In the genomic region with DNA sequence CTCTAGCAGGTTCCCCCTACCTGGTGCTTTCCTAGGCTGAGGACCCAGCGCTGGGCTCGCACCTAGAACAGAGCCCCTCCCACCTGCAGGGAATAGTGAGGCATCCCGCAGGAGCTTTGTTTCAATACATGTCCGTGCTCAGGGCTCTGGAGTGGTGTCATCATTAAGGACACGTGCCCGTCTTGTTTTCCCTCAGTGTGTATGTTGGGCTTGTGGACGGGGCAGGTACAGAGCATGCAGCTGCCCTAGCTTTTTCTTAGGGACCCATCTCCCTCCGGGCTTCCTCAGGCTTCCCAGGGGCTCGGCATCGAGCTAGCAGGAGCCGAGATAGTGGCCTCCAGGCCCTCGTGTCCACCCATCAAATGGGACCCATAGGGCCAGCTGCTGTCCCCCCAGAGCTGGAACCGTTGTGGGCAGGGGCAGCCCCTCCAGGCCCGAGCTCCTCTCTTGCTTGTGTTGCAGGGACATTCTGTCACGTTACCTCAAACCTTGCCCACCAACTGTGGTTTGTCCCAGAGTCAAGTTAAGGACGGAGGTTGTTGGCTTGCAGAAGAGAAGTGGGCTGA, we compare ENCODE assay signal across 13 cellular contexts. TPM values are rescaled to one million over a fixed set of nuclear protein-coding genes. Genes with fewer than 3 reads are reported as not detected.
DNase-seq lines count a peak whose midpoint lies in the region; ATAC-seq and TF ChIP-seq lines count a peak whose summit lies in the region.
"Had no signal": no experiment of that assay in that cellular context is flagged by ENCODE, and none has a peak within 500 bp of the region (broad histone marks: within the 10 kb centered on the region; RNA-seq: fewer than 3 reads in every experiment).

No MANE protein-coding gene starts in this region.

- in situ Hi-C loops in KBM-7 (cut with MboI; ENCODE audit: low pct_unique_long_range_greater_than_20kb, low sequenced_read_pairs) = no loop called here

- H3K36me3 ChIP-seq in SK-N-SH (replicated peaks in 1 of 2; ENCODE audit: control insufficient read depth in 1 of 2, insufficient read depth in 2 of 2, low read length in 1 of 2) (peaks cover 0 to 9% of the 10 kb centered on the region in 2 experiments), Karpas-422 (ENCODE audit: insufficient read depth, low read length) (0 out of 2 replicates have a peak, but pooled peaks cover 4% of the 10 kb centered on the region), fibroblast of lung (ENCODE audit: control insufficient read depth, insufficient read depth, low read length) (peaks cover 4% of the 10 kb centered on the region), skeletal muscle satellite cell (ENCODE audit: insufficient read depth, low read length) (no peaks in the 10 kb centered on the region)
- H3K36me3 ChIP-seq: prostate gland had no signal

- CTCF ChIA-PET in SK-N-SH (lab: Yijun Ruan, JAX) = interaction anchor here (1.0 to 7.0 kb wide), 4 partner anchors 11 to 34 kb away, joined by 3 to 51 read pairs (median 8); no protein-coding TSS in a partner anchor

- peaks cover 63% of the 10 kb centered on the region for H3K79me2 ChIP-seq in SK-N-SH (ENCODE audit: insufficient read depth)
- peaks cover 73% of the 10 kb centered on the region for H3K79me2 ChIP-seq in Karpas-422 (ENCODE audit: low read length)
- peaks cover 45% of the 10 kb centered on the region for H3K79me2 ChIP-seq in fibroblast of lung (ENCODE audit: control insufficient read depth, insufficient read depth, low read length)

- DNase-seq in SK-N-SH (no peak), Karpas-422 (no peak), fibroblast of lung (ENCODE audit: low read depth in 2 of 2) (no peak), KBM-7 (no peak)
- DNase-seq in activated CD4-positive, CD25-positive, alpha-beta regulatory T cell (lab: John Stamatoyannopoulos, UW) = no peak
- DNase-seq: 8988T; activated CD4-positive, CD25-positive, alpha-beta regulatory T cell treated with anti-CD3 and anti-CD28 coated beads, Interleukin-2, amount 50 U/mL, for 72 hours; activated T-cell treated with anti-CD3 and anti-CD28 coated beads, Interleukin-2, amount 50 U/mL, for 1 hour had no signal

- no peaks in the 10 kb centered on the region for H3K27me3 ChIP-seq in SK-N-SH (ENCODE audit: insufficient read depth)
- H3K27me3 ChIP-seq in Karpas-422 (ENCODE audit: low read length) = no peaks in the 10 kb centered on the region
- no peaks in the 10 kb centered on the region for H3K27me3 ChIP-seq in fibroblast of lung (ENCODE audit: control insufficient read depth, insufficient read depth, low read length)
- no peaks in the 10 kb centered on the region for H3K27me3 ChIP-seq in skeletal muscle satellite cell (ENCODE audit: control insufficient read depth, insufficient read depth, low read length)

- TF ChIP-seq RAD21 in SK-N-SH (IDR thresholded peaks at IDR 0.05; ENCODE audit: low read length) = no peak

- no peak overlapping the region for H3K4me3 ChIP-seq in SK-N-SH (ENCODE audit: low read depth in 2 of 2, low read length in 1 of 2)
- H3K4me3 ChIP-seq in Karpas-422 (ENCODE audit: low read length) = peak overlapping the region; percentile 27; the same call in 1 of the 2 replicates
- H3K4me3 ChIP-seq in fibroblast of lung (replicated peaks in 1 of 4; ENCODE audit: control extremely low read depth in 1 of 4, insufficient read depth in 1 of 4, low read depth in 3 of 4, low read length in 4 of 4) = no peak overlapping the region
- H3K4me3 ChIP-seq in skeletal muscle satellite cell (ENCODE audit: low read length) = no peak overlapping the region
- H3K4me3 ChIP-seq: mucosa of descending colon, prostate gland had no signal

- peaks cover 26 to 76% of the 10 kb centered on the region in 2 experiments; a peak in 3 of 4 replicates for H3K4me1 ChIP-seq in SK-N-SH (ENCODE audit: control insufficient read depth in 1 of 2, insufficient read depth in 2 of 2, low read depth in 1 of 2, low read length in 1 of 2)
- H3K4me1 ChIP-seq in Karpas-422 (ENCODE audit: low read length) = peaks cover 47% of the 10 kb centered on the region
- peaks cover 14% of the 10 kb centered on the region for H3K4me1 ChIP-seq in fibroblast of lung (ENCODE audit: control insufficient read depth, extremely low read depth, insufficient read depth, low read length)
- peaks cover 48% of the 10 kb centered on the region for H3K4me1 ChIP-seq in skeletal muscle satellite cell (ENCODE audit: control insufficient read depth, insufficient read depth, low read length)

- WGBS in SK-N-SH (ENCODE audit: low lambda C conversion rate) = 100% methylated on average over 3 of the region's 16 CpGs

- H3K27ac ChIP-seq in SK-N-SH (ENCODE audit: low read depth in 2 of 2, low read length in 1 of 2) (peak overlapping the region; percentile 45 to 93; a peak in 3 of 4 replicates), Karpas-422 (ENCODE audit: low read length) (peak overlapping the region; percentile 39), fibroblast of lung (ENCODE audit: insufficient read depth, low read length) (peak overlapping the region; percentile 67)

- no peak overlapping the region for H3K4me2 ChIP-seq in SK-N-SH
- H3K4me2 ChIP-seq in Karpas-422 (ENCODE audit: low read depth, low read length, poor library complexity, severe bottlenecking) = peak overlapping the region; percentile 86
- no peak overlapping the region for H3K4me2 ChIP-seq in fibroblast of lung (ENCODE audit: extremely low read depth, insufficient read depth, low read length)
- H3K4me2 ChIP-seq in skeletal muscle satellite cell (ENCODE audit: low read length) = peak overlapping the region; percentile 65

- H3K9me3 ChIP-seq in SK-N-SH = no peaks in the 10 kb centered on the region
- no peaks in the 10 kb centered on the region for H3K9me3 ChIP-seq in Karpas-422 (ENCODE audit: low read length)
- H3K9me3 ChIP-seq in fibroblast of lung (ENCODE audit: control insufficient read depth, insufficient read depth, low read depth, low read length) = no peaks in the 10 kb centered on the region
- no peaks in the 10 kb centered on the region for H3K9me3 ChIP-seq in skeletal muscle satellite cell (replicated peaks; ENCODE audit: low read length)
- H3K9me3 ChIP-seq: mucosa of descending colon, prostate gland had no signal

- TF ChIP-seq EP300 in SK-N-SH (IDR thresholded peaks at IDR 0.05; ENCODE audit: borderline replicate concordance in 1 of 2, low read depth in 1 of 2, low read length in 1 of 2) = no peak

- H3K9me2 ChIP-seq in SK-N-SH (no peaks in the 10 kb centered on the region), Karpas-422 (replicated peaks; ENCODE audit: insufficient read depth, low read length) (no peaks in the 10 kb centered on the region)

- H3F3A ChIP-seq in SK-N-SH (replicated peaks; ENCODE audit: insufficient read depth) = no peaks in the 10 kb centered on the region

- TF ChIP-seq CTCF in SK-N-SH (IDR thresholded peaks at IDR 0.05) (no peak), fibroblast of lung (conservative IDR thresholded peaks at IDR 0.05 in 1 of 2, IDR thresholded peaks at IDR 0.05 in 1 of 2; ENCODE audit: low read depth in 1 of 2, low read length in 2 of 2) (no peak)

- ATAC-seq in SK-N-SH treated with all-trans-retinoic acid at 6 μM for 48 hours (no peak), GM19023 (IDR thresholded peaks at IDR 0.05; ENCODE audit: unreplicated experiment) (no peak)

- H2AFZ ChIP-seq in SK-N-SH (ENCODE audit: low read depth) = no peak overlapping the region
- H2AFZ ChIP-seq in Karpas-422 (ENCODE audit: low read length) = no peak overlapping the region
- H2AFZ ChIP-seq in fibroblast of lung (ENCODE audit: low read length) = no peak overlapping the region

- POLR2A ChIA-PET in SK-N-SH (lab: Yijun Ruan, JAX) = interaction anchor here (1.2 to 1.6 kb wide), 2 partner anchors 11 to 12 kb away, joined by 4 to 5 read pairs; no protein-coding TSS in a partner anchor

- H4K20me1 ChIP-seq in SK-N-SH (ENCODE audit: insufficient read depth) (peaks cover 32% of the 10 kb centered on the region; the same call in 1 of the 2 replicates), Karpas-422 (ENCODE audit: insufficient read depth, low read depth, low read length) (peaks cover 66% of the 10 kb centered on the region), fibroblast of lung (ENCODE audit: control insufficient read depth, extremely low read depth, insufficient read depth, low read length) (no peaks in the 10 kb centered on the region)

- H3K9ac ChIP-seq in SK-N-SH = no peak overlapping the region
- H3K9ac ChIP-seq in Karpas-422 (ENCODE audit: low read length) = peak overlapping the region; percentile 70
- H3K9ac ChIP-seq in fibroblast of lung (ENCODE audit: insufficient read depth, low read length) = no peak overlapping the region
- H3K9ac ChIP-seq in skeletal muscle satellite cell (ENCODE audit: low read depth, low read length) = no peak overlapping the region

TF ChIP-seq in SK-N-SH treated with all-trans-retinoic acid at 6 μM for 48 hours, 23 proteins besides CTCF, POLR2A, EP300 and RAD21 (continues in another document):
- TF ChIP-seq OSR1 (CRISPR knock-in tag; IDR thresholded peaks at IDR 0.05) = no peak
- no peak for TF ChIP-seq BACH2 (CRISPR knock-in tag; IDR thresholded peaks at IDR 0.05; ENCODE audit: borderline replicate concordance)

RNA-seq across cellular contexts. Expression of a gene that starts 3.9 kb away (rescaled TPM):
- 3.0 and 8.2 TPM in 2 replicates for polyA plus RNA-seq in SK-N-SH (2012; rRNA removed)
- 2.7 and 5.1 TPM in 2 replicates for polyA plus RNA-seq in SK-N-SH (2012; cell fraction: cytosol; rRNA removed)
- 17.3 and 19.4 TPM in 2 replicates for polyA plus RNA-seq in SK-N-SH (2012; cell fraction: nucleus; rRNA removed)
- total RNA-seq in Karpas-422 (2014; rRNA removed; shearing (Covaris generic); ENCODE audit: low replicate concordance) = 9.3 and 12.2 TPM in 2 replicates
- total RNA-seq in fibroblast of lung = 2.8 TPM in 2 replicates
- polyA plus RNA-seq in fibroblast of lung = 1.7 and 3.2 TPM in 2 replicates
- 4.1 and 9.0 TPM in 2 replicates for polyA plus RNA-seq in fibroblast of lung (2012)
- 11.8 and 14.4 TPM in 2 replicates for polyA minus RNA-seq in fibroblast of lung (ENCODE audit: low replicate concordance)
- total RNA-seq in skeletal muscle satellite cell (2012; rRNA removed) = 10.1 and 16.8 TPM in 2 replicates

RNA-seq across cellular contexts. Expression of a gene that starts 53.3 kb away (rescaled TPM):
- polyA plus RNA-seq in SK-N-SH (2012; rRNA removed) (4.8 and 5.0 TPM in 2 replicates), fibroblast of lung (3.5 and 4.6 TPM in 2 replicates)
- polyA plus RNA-seq in SK-N-SH (2012; cell fraction: cytosol; rRNA removed) = 6.6 and 7.0 TPM in 2 replicates
- polyA plus RNA-seq in SK-N-SH (2012; cell fraction: nucleus; rRNA removed) = 1.5 and 2.8 TPM in 2 replicates
- total RNA-seq in Karpas-422 (2014; rRNA removed; shearing (Covaris generic); ENCODE audit: low replicate concordance) = 19.7 and 25.2 TPM in 2 replicates
- 4.8 and 4.9 TPM in 2 replicates for total RNA-seq in fibroblast of lung
- polyA plus RNA-seq in fibroblast of lung (2012) = 2.8 and 4.4 TPM in 2 replicates
- 1.9 and 2.0 TPM in 2 replicates for polyA minus RNA-seq in fibroblast of lung (ENCODE audit: low replicate concordance)
- total RNA-seq in skeletal muscle satellite cell (2012; rRNA removed) = 6.3 TPM in 2 replicates

RNA-seq across cellular contexts. Expression of a gene that starts 58.9 kb away (rescaled TPM):
- polyA plus RNA-seq in SK-N-SH (2012; rRNA removed) (5.5 and 6.0 TPM in 2 replicates), fibroblast of lung (2.8 TPM in 2 replicates)
- 2.7 and 3.9 TPM in 2 replicates for polyA plus RNA-seq in SK-N-SH (2012; cell fraction: cytosol; rRNA removed)
- polyA plus RNA-seq in SK-N-SH (2012; cell fraction: nucleus; rRNA removed) = 12.9 and 13.6 TPM in 2 replicates
- total RNA-seq in Karpas-422 (2014; rRNA removed; shearing (Covaris generic); ENCODE audit: low replicate concordance) = 30.5 and 43.5 TPM in 2 replicates
- total RNA-seq in fibroblast of lung = 4.6 and 6.4 TPM in 2 replicates
- polyA plus RNA-seq in fibroblast of lung (2012) = 3.5 and 4.1 TPM in 2 replicates
- 6.2 and 10.6 TPM in 2 replicates for polyA minus RNA-seq in fibroblast of lung (ENCODE audit: low replicate concordance)
- total RNA-seq in skeletal muscle satellite cell (2012; rRNA removed) = 5.0 and 6.6 TPM in 2 replicates

Comparison
In these comparisons a context has a peak if more than half of its experiments do, and no peak if none do; other contexts are left out.
1. H3K4me2 ChIP-seq: peak in Karpas-422 (single experiment) and skeletal muscle satellite cell (single experiment); none in SK-N-SH (single experiment) and fibroblast of lung (single experiment).
2. Peak in every context shown above with its lines, with median percentiles within 50 percentile points of each other: H3K27ac ChIP-seq.